Comparison of ENCODE assay signal across 8 cellular contexts in the genomic region with DNA sequence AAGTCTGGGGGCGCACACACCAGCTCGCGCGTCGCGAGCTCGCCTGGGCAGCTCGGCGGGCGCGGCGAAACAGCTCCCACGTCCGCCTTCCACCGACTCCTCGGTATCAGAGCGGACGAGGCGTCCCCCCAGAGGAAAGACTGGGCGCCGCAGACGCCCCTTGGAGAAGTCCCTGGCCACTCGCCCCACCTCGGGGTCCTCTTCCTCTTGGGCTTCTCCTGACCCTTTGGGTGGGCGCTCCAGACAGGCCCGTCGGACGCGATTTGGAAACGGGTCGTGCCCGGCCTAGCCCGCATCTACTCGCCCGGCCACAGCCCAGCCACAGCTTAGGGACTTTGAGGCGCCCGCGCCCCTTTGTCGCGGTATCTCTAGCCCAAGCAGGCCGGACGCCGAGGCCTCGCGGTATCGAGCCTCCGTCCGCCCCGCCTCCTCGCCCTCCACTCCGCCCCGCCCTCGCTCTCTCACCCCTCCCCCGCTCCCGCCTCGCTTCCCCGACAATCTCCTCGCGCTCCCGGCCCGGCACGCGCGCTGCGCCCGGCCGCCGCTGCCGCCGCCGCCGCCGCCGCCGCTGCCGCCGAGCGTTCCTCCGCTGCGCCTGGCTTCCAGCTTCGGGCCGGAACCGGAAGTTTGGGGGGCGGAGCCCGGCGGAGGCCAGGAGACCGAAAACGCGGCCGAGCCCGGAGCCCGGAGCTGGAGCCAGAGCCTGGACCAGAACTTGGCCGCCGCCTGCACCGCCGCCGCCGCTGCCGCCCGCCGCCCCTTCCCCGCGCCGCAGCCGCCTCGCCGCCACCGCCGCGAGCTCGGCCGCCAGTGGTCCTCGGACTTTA. TPM values are rescaled to one million over a fixed set of nuclear protein-coding genes. Genes with fewer than 3 reads are reported as not detected.
DNase-seq lines count a peak whose midpoint lies in the region; ATAC-seq and TF ChIP-seq lines count a peak whose summit lies in the region.

No MANE protein-coding gene starts in this region.

- no peak for TF ChIP-seq CTCF in C4-2B (conservative IDR thresholded peaks at IDR 0.05)

- ATAC-seq in GM19452 (IDR thresholded peaks at IDR 0.05; ENCODE audit: unreplicated experiment) (peak; percentile 80), HG03565 (IDR thresholded peaks at IDR 0.05; ENCODE audit: unreplicated experiment) (peak; percentile 60)

- peak; percentile 97 for DNase-seq in NCI-H82 (lab: John Stamatoyannopoulos, UW)
- peak; percentile 91 for DNase-seq in activated CD8-positive, alpha-beta memory T cell treated with anti-CD3 and anti-CD28 coated beads for 24 hours
- DNase-seq in effector CD4-positive, alpha-beta T cell, result peak; percentile 81
- DNase-seq in lung microvascular endothelial cell (ENCODE audit: low read depth in 2 of 2), result peak; percentile 90 to 91
- DNase-seq in stimulated activated CD4-positive, alpha-beta T cell treated with anti-CD3 and anti-CD28 coated beads, TNF-alpha, amount 100 ng/mL, for 1 hour (ENCODE audit: low read depth in 3 of 3, low spot score in 1 of 3), result peak; percentile 60 to 74 (median 65)

- peak overlapping the region; percentile 89 for H3K27ac ChIP-seq in C4-2B

RNA-seq across cellular contexts. Expression of a gene that starts 0.8 kb away (rescaled TPM):
- total RNA-seq in lung microvascular endothelial cell, result 3.1 and 4.6 TPM in 2 replicates

Comparison
In these comparisons a context has a peak if more than half of its experiments do, and no peak if none do; other contexts are left out.
1. Peak in every context shown above with its lines: DNase-seq, ATAC-seq and H3K27ac ChIP-seq.